ENCODE assay signal across 13 cellular contexts in the genomic region with DNA sequence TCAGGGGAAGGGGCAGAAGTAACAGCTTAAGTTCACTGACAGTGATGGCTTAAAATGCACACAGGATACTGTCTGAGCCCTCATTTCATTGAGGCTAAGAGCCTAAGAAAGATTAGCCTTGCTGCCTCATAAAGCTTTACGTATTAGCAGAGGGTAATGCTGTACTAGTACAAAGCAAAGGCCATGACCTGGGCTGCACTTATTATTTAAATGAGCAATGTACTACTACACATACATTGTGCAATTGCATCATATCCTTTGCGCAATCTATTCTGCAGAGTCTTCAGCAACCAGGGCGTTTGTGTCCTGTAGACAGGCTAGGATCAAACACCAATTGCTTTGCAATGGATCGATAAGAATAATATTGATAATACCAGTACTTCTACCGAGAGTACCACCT.
A peak's percentile ranks its signal among the peaks of the same experiment; 100 is the strongest.
DNase-seq lines count a peak whose midpoint lies in the region; ATAC-seq and TF ChIP-seq lines count a peak whose summit lies in the region.
"Had no signal": no experiment of that assay in that cellular context is flagged by ENCODE, and none has a peak within 500 bp of the region (broad histone marks: within the 10 kb centered on the region; RNA-seq: fewer than 3 reads in every experiment).

No MANE protein-coding gene starts in this region.

- CTCF ChIA-PET in IMR-90 (lab: Yijun Ruan, JAX): no interaction called here
- CTCF ChIA-PET in GM10248 (lab: Yijun Ruan, JAX): interaction anchor here (0.8 to 1.6 kb wide), 5 partner anchors 10 to 118 kb away, joined by 3 to 4 read pairs (median 4); no protein-coding TSS in a partner anchor

- H4K8ac ChIP-seq in IMR-90 (ENCODE audit: low read depth in 2 of 2, low read length in 2 of 2): no peak overlapping the region

- no peak overlapping the region for H3K18ac ChIP-seq in IMR-90 (ENCODE audit: low read depth, low read length)

- no peak overlapping the region for H3K56ac ChIP-seq in IMR-90 (ENCODE audit: extremely low read depth, insufficient read depth, low read length)

- H3K9ac ChIP-seq in IMR-90 (ENCODE audit: low read depth, low read length): no peak overlapping the region
- H3K9ac ChIP-seq: GM23248 had no signal

- H2BK120ac ChIP-seq in IMR-90 (ENCODE audit: low read depth, low read length): no peak overlapping the region

- H3K79me1 ChIP-seq in IMR-90 (ENCODE audit: low read depth in 1 of 2, low read length in 2 of 2): no peaks in the 10 kb centered on the region

- dilution Hi-C loops in IMR-90 (cut with HindIII; ENCODE audit: low sequenced_read_pairs, unreplicated experiment): no loop called here

- no peaks in the 10 kb centered on the region for H3K27me3 ChIP-seq in CD4-positive, CD25-positive, alpha-beta regulatory T cell (ENCODE audit: control insufficient read depth, insufficient read depth, low read length)
- H3K27me3 ChIP-seq in IMR-90 (ENCODE audit: control insufficient read depth, insufficient read depth, low read length): no peaks in the 10 kb centered on the region
- no peaks in the 10 kb centered on the region for H3K27me3 ChIP-seq in SJCRH30
- H3K27me3 ChIP-seq: testis had no signal

- POLR2A ChIA-PET in IMR-90 (lab: Charles Lee; ENCODE audit: unreplicated experiment) (no interaction called here), GM10248 (lab: Yijun Ruan, JAX) (no interaction called here)

- H3K27me3 Mint-ChIP-seq in CD4-positive, CD25-positive, alpha-beta regulatory T cell: no peaks in the 10 kb centered on the region
- H3K27me3 Mint-ChIP-seq: B cell had no signal

- no peaks in the 10 kb centered on the region for H3K9me1 ChIP-seq in IMR-90 (ENCODE audit: insufficient read depth, low read length)

- no peak overlapping the region for H2AK9ac ChIP-seq in IMR-90 (replicated peaks; ENCODE audit: low read depth, low read length, poor library complexity)

- no peak overlapping the region for H2BK5ac ChIP-seq in IMR-90 (ENCODE audit: low read depth, low read length, poor library complexity, severe bottlenecking)

- no peaks in the 10 kb centered on the region for H3K9me3 ChIP-seq in CD4-positive, CD25-positive, alpha-beta regulatory T cell (ENCODE audit: control insufficient read depth in 2 of 2, low read length in 2 of 2)
- H3K9me3 ChIP-seq in IMR-90 (ENCODE audit: control insufficient read depth, insufficient read depth, low read length) (no peaks in the 10 kb centered on the region), SJCRH30 (replicated peaks) (no peaks in the 10 kb centered on the region)
- H3K9me3 ChIP-seq: prostate gland, testis had no signal

- in situ Hi-C loops in IMR-90 (cut with MboI; ENCODE audit: low sequenced_read_pairs): no loop called here

- DNase-seq in CD4-positive, CD25-positive, alpha-beta regulatory T cell: peak in 2 of 3 donors; percentile 19 to 40
- no peak for DNase-seq in IMR-90
- DNase-seq in SIG-M5 treated with dmso at 0.1 percent for 504 hours (lab: John Stamatoyannopoulos, UW; ENCODE audit: unreplicated experiment): peak; percentile 95
- peak; percentile 73 for DNase-seq in fibroblast of villous mesenchyme (ENCODE audit: low read depth)
- no peak for DNase-seq in NCI-H128 (lab: John Stamatoyannopoulos, UW; ENCODE audit: unreplicated experiment)
- no peak for DNase-seq in SJCRH30
- no peak for DNase-seq in GM10248 (ENCODE audit: extremely low spot score)
- DNase-seq: GM23248, NCI-H510A, testis had no signal

- H4K5ac ChIP-seq in IMR-90 (ENCODE audit: low read depth, low read length): no peak overlapping the region

- no peak overlapping the region for H2AK5ac ChIP-seq in IMR-90 (ENCODE audit: low read depth, low read length)

- peaks cover 12 to 29% (median 24%) of the 10 kb centered on the region in 4 donors for H3K4me1 Mint-ChIP-seq in CD4-positive, CD25-positive, alpha-beta regulatory T cell

- no peak overlapping the region for H2BK15ac ChIP-seq in IMR-90 (ENCODE audit: low read depth, low read length)

- intact Hi-C loops in IMR-90 (cut with micrococcal nuclease): no loop called here

- H3K36me3 Mint-ChIP-seq in CD4-positive, CD25-positive, alpha-beta regulatory T cell: no peaks in the 10 kb centered on the region

- no TSS peak for BruUV-seq in IMR-90 (replicated peaks; lab: Mats Ljungman, UMichigan)

- TF ChIP-seq CTCF in IMR-90 (conservative IDR thresholded peaks at IDR 0.05; ENCODE audit: low read depth, low read length) (no peak), fibroblast of villous mesenchyme (IDR thresholded peaks at IDR 0.05; ENCODE audit: insufficient read depth, low read depth, low read length) (no peak), GM10248 (IDR thresholded peaks at IDR 0.05; ENCODE audit: control extremely low read depth, extremely low read depth, low read depth, missing control alignments) (no peak)

- no peak overlapping the region for H3K4me2 ChIP-seq in IMR-90 (ENCODE audit: low read depth, low read length)

- H4K20me1 ChIP-seq in IMR-90 (ENCODE audit: insufficient read depth, low read length): no peaks in the 10 kb centered on the region

- no peak overlapping the region for H2AFZ ChIP-seq in IMR-90 (replicated peaks; ENCODE audit: low read length, poor library complexity)
- H2AFZ ChIP-seq: GM23248 had no signal

- H3K4me3 Mint-ChIP-seq in CD4-positive, CD25-positive, alpha-beta regulatory T cell: peak overlapping the region in 1 of 4 donors; percentile 46
- H3K4me3 Mint-ChIP-seq: B cell had no signal

- H3K9me3 Mint-ChIP-seq in CD4-positive, CD25-positive, alpha-beta regulatory T cell: peaks cover 0 to under 1% (median 0%) of the 10 kb centered on the region in 7 donors

- H3K23ac ChIP-seq in IMR-90 (ENCODE audit: low read depth, low read length): no peak overlapping the region

- no peak for TF ChIP-seq POLR2A in IMR-90 (IDR thresholded peaks at IDR 0.05; ENCODE audit: low read depth, low read length)

- no peak overlapping the region for H3K14ac ChIP-seq in IMR-90 (replicated peaks; ENCODE audit: low read depth, low read length)

- WGBS in IMR-90 (ENCODE audit: extremely low coverage in 2 of 2, insufficient read length in 1 of 2), 2 experiments: no CpG with 5 or more reads among the region's 5 CpGs

- H3K27ac Mint-ChIP-seq in CD4-positive, CD25-positive, alpha-beta regulatory T cell: peak overlapping the region in 2 of 3 donors; percentile 2 to 45
- H3K27ac Mint-ChIP-seq: B cell had no signal

- peak overlapping the region; percentile 69 for H3K4me3 ChIP-seq in CD4-positive, CD25-positive, alpha-beta regulatory T cell (ENCODE audit: low read depth, low read length)
- H3K4me3 ChIP-seq in IMR-90 (ENCODE audit: insufficient read depth, low read depth, low read length) (no peak overlapping the region), fibroblast of villous mesenchyme (ENCODE audit: low read depth, low read length) (no peak overlapping the region), SJCRH30 (no peak overlapping the region)
- H3K4me3 ChIP-seq: GM23248, prostate gland, testis had no signal

- H3K36me3 ChIP-seq in CD4-positive, CD25-positive, alpha-beta regulatory T cell (ENCODE audit: control insufficient read depth, insufficient read depth, low read length): no peaks in the 10 kb centered on the region
- no peaks in the 10 kb centered on the region for H3K36me3 ChIP-seq in IMR-90 (ENCODE audit: control insufficient read depth, insufficient read depth, low read length)
- no peaks in the 10 kb centered on the region for H3K36me3 ChIP-seq in SJCRH30
- H3K36me3 ChIP-seq: prostate gland had no signal

- no peak for TF ChIP-seq RAD21 in IMR-90 (IDR thresholded peaks at IDR 0.05; ENCODE audit: low read length)

- peaks cover 21% of the 10 kb centered on the region for H3K4me1 ChIP-seq in CD4-positive, CD25-positive, alpha-beta regulatory T cell (ENCODE audit: control insufficient read depth, insufficient read depth, low read length, poor library complexity, severe bottlenecking)
- H3K4me1 ChIP-seq in IMR-90 (ENCODE audit: control insufficient read depth, insufficient read depth, low read length) (no peaks in the 10 kb centered on the region), SJCRH30 (no peaks in the 10 kb centered on the region)
- H3K4me1 ChIP-seq: prostate gland, testis had no signal

- ATAC-seq in CD4-positive, CD25-positive, alpha-beta regulatory T cell (ENCODE audit: low read depth in 2 of 2): peak; percentile 64 to 82
- ATAC-seq in IMR-90 (ENCODE audit: low read depth) (no peak), HG03521 (IDR thresholded peaks at IDR 0.05; ENCODE audit: unreplicated experiment) (no peak)

- H3K27ac ChIP-seq in CD4-positive, CD25-positive, alpha-beta regulatory T cell (ENCODE audit: insufficient read depth, low read length, poor library complexity, severe bottlenecking): peak overlapping the region; percentile 52
- no peak overlapping the region for H3K27ac ChIP-seq in IMR-90 (ENCODE audit: insufficient read depth, low read length)
- H3K27ac ChIP-seq in SJCRH30: no peak overlapping the region
- H3K27ac ChIP-seq: GM23248, prostate gland, testis had no signal

- no peak overlapping the region for H2BK20ac ChIP-seq in IMR-90 (ENCODE audit: low read depth, low read length)

- H3K4ac ChIP-seq in IMR-90 (ENCODE audit: low read depth, low read length): no peak overlapping the region

- H4K91ac ChIP-seq in IMR-90 (ENCODE audit: insufficient read depth, low read depth, low read length): no peak overlapping the region

TF ChIP-seq in IMR-90, 13 proteins besides CTCF, POLR2A, EP300 and RAD21:
- TF ChIP-seq, protein P1, sequence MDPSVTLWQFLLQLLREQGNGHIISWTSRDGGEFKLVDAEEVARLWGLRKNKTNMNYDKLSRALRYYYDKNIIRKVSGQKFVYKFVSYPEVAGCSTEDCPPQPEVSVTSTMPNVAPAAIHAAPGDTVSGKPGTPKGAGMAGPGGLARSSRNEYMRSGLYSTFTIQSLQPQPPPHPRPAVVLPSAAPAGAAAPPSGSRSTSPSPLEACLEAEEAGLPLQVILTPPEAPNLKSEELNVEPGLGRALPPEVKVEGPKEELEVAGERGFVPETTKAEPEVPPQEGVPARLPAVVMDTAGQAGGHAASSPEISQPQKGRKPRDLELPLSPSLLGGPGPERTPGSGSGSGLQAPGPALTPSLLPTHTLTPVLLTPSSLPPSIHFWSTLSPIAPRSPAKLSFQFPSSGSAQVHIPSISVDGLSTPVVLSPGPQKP (IDR thresholded peaks at IDR 0.05; ENCODE audit: borderline replicate concordance, low read depth, low read length): no peak
- peak; percentile 67 for TF ChIP-seq CEBPB (IDR thresholded peaks at IDR 0.05; ENCODE audit: low read depth, low read length)

Comparison
In these comparisons a context has a peak if more than half of its experiments do, and no peak if none do; other contexts are left out.
1. ATAC-seq: peak in CD4-positive, CD25-positive, alpha-beta regulatory T cell (2 of 2); none in IMR-90 (single experiment) and HG03521 (single experiment).
2. DNase-seq: peak in CD4-positive, CD25-positive, alpha-beta regulatory T cell (2 of 3), SIG-M5 treated with dmso at 0.1 percent for 504 hours (single experiment) and fibroblast of villous mesenchyme (single experiment); none in IMR-90 (single experiment), NCI-H128 (single experiment), SJCRH30 (0 of 2) and GM10248 (single experiment).